ENCODE assay signal across 7 cellular contexts in genomic region chr9:6055213-6055612, GRCh38. TPM values are rescaled to one million over a fixed set of nuclear protein-coding genes. Genes with fewer than 3 reads are reported as not detected.
DNase-seq lines count a peak whose midpoint lies in the region; ATAC-seq and FAIRE-seq lines count a peak whose summit lies in the region.

No MANE protein-coding gene starts in this region.

- no peaks in the 10 kb centered on the region for H3K79me1 ChIP-seq in mesendoderm (ENCODE audit: low read length)

- H3K27ac Mint-ChIP-seq in effector memory CD8-positive, alpha-beta T cell: no peak overlapping the region

- peaks cover 0 to 9% of the 10 kb centered on the region in 2 donors for H3K4me1 Mint-ChIP-seq in effector memory CD8-positive, alpha-beta T cell (ENCODE audit: low read depth in 2 of 2)

- peak overlapping the region; percentile 59 for H3K27ac ChIP-seq in SK-N-MC
- no peak overlapping the region for H3K27ac ChIP-seq in mesendoderm (ENCODE audit: low read depth, low read length)

- H4K8ac ChIP-seq in mesendoderm (ENCODE audit: low read depth, low read length): no peak overlapping the region

- FAIRE-seq in urothelium cell line (lab: Jason Lieb, UNC): no peak

- H3K27me3 ChIP-seq in mesendoderm (ENCODE audit: insufficient read depth, low read length, poor library complexity): no peaks in the 10 kb centered on the region

- no peaks in the 10 kb centered on the region for H3K4me1 ChIP-seq in mesendoderm (ENCODE audit: control insufficient read depth, low read depth, low read length)

- H3K18ac ChIP-seq in mesendoderm (ENCODE audit: low read length): no peak overlapping the region

- WGBS in mesendoderm (ENCODE audit: extremely low coverage, insufficient coverage, low lambda C conversion rate): no CpG with 5 or more reads among the region's 2 CpGs

- H3K79me2 ChIP-seq in mesendoderm (ENCODE audit: control insufficient read depth, insufficient read depth, low read length): no peaks in the 10 kb centered on the region

- H3K4ac ChIP-seq in mesendoderm (ENCODE audit: low read depth, low read length): no peak overlapping the region

- no peaks in the 10 kb centered on the region for H3K36me3 Mint-ChIP-seq in effector memory CD8-positive, alpha-beta T cell (ENCODE audit: insufficient read depth)

- H2BK15ac ChIP-seq in mesendoderm (replicated peaks; ENCODE audit: low read depth): no peak overlapping the region

- H3K36me3 ChIP-seq in SK-N-MC (ENCODE audit: insufficient read depth, low read length) (no peaks in the 10 kb centered on the region), mesendoderm (ENCODE audit: control insufficient read depth, insufficient read depth, low read length) (no peaks in the 10 kb centered on the region)

- H3K27me3 Mint-ChIP-seq in effector memory CD8-positive, alpha-beta T cell: peaks cover 10 to 30% of the 10 kb centered on the region in 2 donors

- H3K9ac ChIP-seq in SK-N-MC (ENCODE audit: insufficient read length) (no peak overlapping the region), mesendoderm (ENCODE audit: low read length) (no peak overlapping the region)

- ATAC-seq in GM21825 (IDR thresholded peaks at IDR 0.05; ENCODE audit: unreplicated experiment): peak; percentile 56
- peak; percentile 86 for ATAC-seq in effector memory CD8-positive, alpha-beta T cell (replicated peaks)

- no peak overlapping the region for H3K56ac ChIP-seq in mesendoderm (ENCODE audit: low read length)

- H3K9me3 ChIP-seq in SK-N-MC (ENCODE audit: low read depth, low read length): no peaks in the 10 kb centered on the region

- no peak overlapping the region for H2AK5ac ChIP-seq in mesendoderm (ENCODE audit: low read length)

- no peak overlapping the region for H2BK5ac ChIP-seq in mesendoderm (ENCODE audit: low read length)

- H3K23ac ChIP-seq in mesendoderm (ENCODE audit: low read length): no peak overlapping the region

- H3K4me2 ChIP-seq in mesendoderm (ENCODE audit: low read length): no peak overlapping the region

- no peaks in the 10 kb centered on the region for H3K9me3 Mint-ChIP-seq in effector memory CD8-positive, alpha-beta T cell

- no peak overlapping the region for H2BK120ac ChIP-seq in mesendoderm (ENCODE audit: low read depth, low read length)

- peak; percentile 80 for DNase-seq in EL
- DNase-seq in NAMALWA (ENCODE audit: low spot score): peak; percentile 92
- peak; percentile 92 for DNase-seq in SK-N-MC (ENCODE audit: low read depth, low spot score)
- DNase-seq in effector memory CD8-positive, alpha-beta T cell: peak; percentile 51 to 68 (median 54)
- peak; percentile 93 for DNase-seq in mesendoderm
- peak; percentile 31 for DNase-seq in urothelium cell line (ENCODE audit: low spot score)

- no peak overlapping the region for H3K4me3 Mint-ChIP-seq in effector memory CD8-positive, alpha-beta T cell

- H3K4me3 ChIP-seq in SK-N-MC: peak overlapping the region; percentile 29
- no peak overlapping the region for H3K4me3 ChIP-seq in mesendoderm (ENCODE audit: low read length)

- H4K5ac ChIP-seq in mesendoderm (ENCODE audit: low read length): no peak overlapping the region

RNA-seq across cellular contexts. Expression of gene RANBP6, which starts 39.8 kb away (rescaled TPM):
- 12.7 TPM for polyA plus RNA-seq in mesendoderm (2013, experiment 1 of 2)
- polyA plus RNA-seq in mesendoderm (2013, experiment 2 of 2): 13.0 TPM

Comparison
In these comparisons a context has a peak if more than half of its experiments do, and no peak if none do; other contexts are left out.
1. DNase-seq: peak in every context shown above with its lines; median percentile 93 in mesendoderm; 92 in NAMALWA; 92 in SK-N-MC; 80 in EL; 54 in effector memory CD8-positive, alpha-beta T cell; 31 in urothelium cell line.